Comparison of ENCODE assay signal across 2 cellular contexts in genomic region chr1:71780681-71781080, GRCh38.
TF ChIP-seq lines count a peak whose summit lies in the region.

No MANE protein-coding gene starts in this region.

TF ChIP-seq in GM23338, 12 proteins besides CTCF, POLR2A, EP300 and RAD21 (continued from another document):
- TF ChIP-seq ZNF462 (CRISPR knock-in tag; IDR thresholded peaks at IDR 0.05) (no peak), CREB1 (CRISPR knock-in tag; IDR thresholded peaks at IDR 0.05; ENCODE audit: low read depth) (no peak), ZNF331 (CRISPR knock-in tag; IDR thresholded peaks at IDR 0.05; ENCODE audit: low read depth) (no peak), STAT1 (IDR thresholded peaks at IDR 0.05; ENCODE audit: unreplicated experiment) (no peak)

TF ChIP-seq in HepG2, 621 proteins besides CTCF, POLR2A, EP300 and RAD21 (continued from another document):
- no peak for TF ChIP-seq ZNF747 (CRISPR knock-in tag; IDR thresholded peaks at IDR 0.05; ENCODE audit: borderline replicate concordance)
- no peak for TF ChIP-seq ZNF879 (CRISPR knock-in tag; IDR thresholded peaks at IDR 0.05)
- TF ChIP-seq SMARCC2 (IDR thresholded peaks at IDR 0.05) = no peak
- no peak for TF ChIP-seq NR2C2 (CRISPR knock-in tag; IDR thresholded peaks at IDR 0.05; ENCODE audit: borderline replicate concordance)
- TF ChIP-seq ZNF883 (CRISPR knock-in tag; IDR thresholded peaks at IDR 0.05; ENCODE audit: not compliant biosample characterization) = no peak
- TF ChIP-seq PLSCR1 (CRISPR knock-in tag; IDR thresholded peaks at IDR 0.05; ENCODE audit: borderline replicate concordance) = no peak
- TF ChIP-seq PATZ1 (CRISPR knock-in tag; IDR thresholded peaks at IDR 0.05) = no peak
- no peak for TF ChIP-seq PTBP1 (IDR thresholded peaks at IDR 0.05; ENCODE audit: low read depth, low read length, poor library complexity, severe bottlenecking)
- no peak for TF ChIP-seq MXD3 (CRISPR knock-in tag; IDR thresholded peaks at IDR 0.05)
- TF ChIP-seq ONECUT2 (CRISPR knock-in tag; IDR thresholded peaks at IDR 0.05) = no peak
- TF ChIP-seq GFI1 (CRISPR knock-in tag; IDR thresholded peaks at IDR 0.05; ENCODE audit: borderline replicate concordance) = no peak
- TF ChIP-seq ERF (CRISPR knock-in tag; IDR thresholded peaks at IDR 0.05) = no peak
- no peak for TF ChIP-seq ARNT (IDR thresholded peaks at IDR 0.05)
